Comparison of ENCODE assay signal across 9 cellular contexts in the genomic region with DNA sequence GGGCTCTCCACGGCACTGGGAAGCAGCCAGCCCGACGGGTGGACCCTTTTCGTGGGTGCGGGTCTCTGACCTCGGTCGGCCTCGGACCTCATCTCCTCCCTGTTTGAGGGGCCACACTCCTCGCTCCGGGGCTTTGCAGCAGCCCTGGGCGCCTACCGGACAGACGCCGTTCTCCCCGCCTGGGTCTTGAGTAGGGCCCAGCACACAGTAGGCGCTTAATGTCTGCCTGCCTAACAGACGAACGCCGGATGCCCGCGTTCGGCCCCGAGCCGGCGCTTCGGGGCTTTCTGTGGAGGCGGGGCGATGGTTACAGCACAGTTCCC. TPM values are rescaled to one million over a fixed set of nuclear protein-coding genes. Genes with fewer than 3 reads are reported as not detected.
DNase-seq lines count a peak whose midpoint lies in the region; ATAC-seq and TF ChIP-seq lines count a peak whose summit lies in the region.
"Had no signal": no experiment of that assay in that cellular context is flagged by ENCODE, and none has a peak within 500 bp of the region (broad histone marks: within the 10 kb centered on the region; RNA-seq: fewer than 3 reads in every experiment).

No MANE protein-coding gene starts in this region.

- 0% methylated on average over 3 to 26 of the region's 28 CpGs for WGBS in testis, 2 donors

- TF ChIP-seq CTCF in BE2C (IDR thresholded peaks at IDR 0.05; ENCODE audit: low read depth, low read length) (no peak), testis (IDR thresholded peaks at IDR 0.05) (no peak)

- peak overlapping the region; percentile 92 to 100 for H3K27ac Mint-ChIP-seq in activated naive CD4-positive, alpha-beta T cell treated with anti-CD3 and anti-CD28 coated beads, Interleukin-2, amount 50 U/mL, for 72 hours
- peak overlapping the region; percentile 96 to 99 (median 98) for H3K27ac Mint-ChIP-seq in immature natural killer cell

- H3K9me3 ChIP-seq in BE2C (no peaks in the 10 kb centered on the region), testis (no peaks in the 10 kb centered on the region)

- no peak for TF ChIP-seq POLR2A in testis (IDR thresholded peaks at IDR 0.05)

- peaks cover 21 to 30% of the 10 kb centered on the region in 2 donors for H3K36me3 Mint-ChIP-seq in activated naive CD4-positive, alpha-beta T cell treated with anti-CD3 and anti-CD28 coated beads, Interleukin-2, amount 50 U/mL, for 72 hours
- no peaks in the 10 kb centered on the region for H3K36me3 Mint-ChIP-seq in immature natural killer cell

- peaks cover 0 to 4% of the 10 kb centered on the region in 2 donors for H3K9me3 Mint-ChIP-seq in activated naive CD4-positive, alpha-beta T cell treated with anti-CD3 and anti-CD28 coated beads, Interleukin-2, amount 50 U/mL, for 72 hours
- no peaks in the 10 kb centered on the region for H3K9me3 Mint-ChIP-seq in immature natural killer cell

- peaks cover 8 to 13% (median 9%) of the 10 kb centered on the region in 3 donors for H3K27me3 Mint-ChIP-seq in immature natural killer cell (ENCODE audit: low read depth in 3 of 3)

- no peaks in the 10 kb centered on the region for H3K27me3 ChIP-seq in BE2C
- H3K27me3 ChIP-seq in testis, result no peaks in the 10 kb centered on the region

- ATAC-seq in HG02588 (IDR thresholded peaks at IDR 0.05; ENCODE audit: unreplicated experiment), result peak; percentile 12
- ATAC-seq in activated naive CD4-positive, alpha-beta T cell treated with anti-CD3 and anti-CD28 coated beads, Interleukin-2, amount 50 U/mL, for 72 hours, result peak; percentile 5 to 38

- peaks cover 42 to 56% of the 10 kb centered on the region in 2 donors for H3K4me1 Mint-ChIP-seq in immature natural killer cell

- H3K4me3 ChIP-seq in BE2C (ENCODE audit: low read depth, low read length) (peak overlapping the region; percentile 99), testis (peak overlapping the region; percentile 96 to 97)

- intact Hi-C loops in testis (cut with DNase I; ENCODE audit: low total_unique reads) (loop anchor here (10.0 kb wide), 1 partner anchor 115 kb away; no protein-coding TSS in a partner anchor), posterior vena cava (cut with DNase I) (no loop called here)

- H3K27ac ChIP-seq in testis, result peak overlapping the region; percentile 86 to 93

- no peak for DNase-seq in BE2C
- no peak for DNase-seq in activated naive CD4-positive, alpha-beta T cell treated with anti-CD3 and anti-CD28 coated beads, Interleukin-2, amount 50 U/mL, for 72 hours (ENCODE audit: low spot score in 2 of 2)
- DNase-seq in immature natural killer cell, result no peak
- no peak for DNase-seq in testis
- no peak for DNase-seq in posterior vena cava (ENCODE audit: low spot score)
- DNase-seq in NCI-H226, result no peak
- DNase-seq in NCI-H187 treated with DMSO at 0.1 percent for 48 hours (lab: John Stamatoyannopoulos, UW), result no peak

- H3K4me3 Mint-ChIP-seq in immature natural killer cell, result peak overlapping the region; percentile 98 to 100 (median 99)

- H3K4me1 ChIP-seq in BE2C, result no peaks in the 10 kb centered on the region; the same call in 1 of the 2 replicates
- H3K4me1 ChIP-seq in testis, result peaks cover 21% of the 10 kb centered on the region

- H3K36me3 ChIP-seq in BE2C, result no peaks in the 10 kb centered on the region
- no peaks in the 10 kb centered on the region for H3K36me3 ChIP-seq in testis (ENCODE audit: low read depth, missing control alignments)

RNA-seq across cellular contexts. Expression of a gene that starts 0.8 kb away (rescaled TPM):
- polyA plus RNA-seq in BE2C (2012; ENCODE audit: insufficient read depth, insufficient read length, low read depth), result 145 TPM
- total RNA-seq in activated naive CD4-positive, alpha-beta T cell treated with anti-CD3 and anti-CD28 coated beads, Interleukin-2, amount 50 U/mL, for 72 hours, result 100 to 1,000 TPM; 104 to 194 TPM
- polyA plus RNA-seq in immature natural killer cell (10 to 100 TPM; 31.0 to 52.7 (median 41.0) TPM), testis (ENCODE audit: insufficient read depth, low read depth, low replicate concordance) (66.9 TPM)
- total RNA-seq in testis (100 to 1,000 TPM; 109 to 117 TPM), posterior vena cava (10 to 100 TPM; 25.9 to 27.9 TPM)

RNA-seq across cellular contexts. Expression of a gene that starts 31.8 kb away (rescaled TPM):
- polyA plus RNA-seq in BE2C (2012; ENCODE audit: insufficient read depth, insufficient read length, low read depth), result 5.6 TPM
- total RNA-seq in activated naive CD4-positive, alpha-beta T cell treated with anti-CD3 and anti-CD28 coated beads, Interleukin-2, amount 50 U/mL, for 72 hours, result 1 to 10 TPM; 2.4 to 9.3 TPM
- polyA plus RNA-seq in immature natural killer cell (not detected), testis (ENCODE audit: insufficient read depth, low read depth, low replicate concordance) (2.1 TPM)
- total RNA-seq in testis (1 to 10 TPM; 2.4 to 2.6 TPM), posterior vena cava (1 to 10 TPM in 1 of 2 donors, under 1 TPM in 1; 0.51 to 2.8 TPM)

RNA-seq across cellular contexts. Expression of a gene that starts 51.5 kb away (rescaled TPM):
- not detected for polyA plus RNA-seq in BE2C (2012; ENCODE audit: insufficient read depth, insufficient read length, low read depth)
- total RNA-seq in activated naive CD4-positive, alpha-beta T cell treated with anti-CD3 and anti-CD28 coated beads, Interleukin-2, amount 50 U/mL, for 72 hours, result under 1 TPM in 1 of 2 donors, not detected in 1; 0.48 TPM
- polyA plus RNA-seq in immature natural killer cell (1 to 10 TPM in 2 of 3 donors, not detected in 1; 1.6 to 1.8 TPM), testis (ENCODE audit: insufficient read depth, low read depth, low replicate concordance) (12.6 TPM)
- total RNA-seq in testis (1 to 10 TPM; 4.3 to 9.7 TPM), posterior vena cava (not detected)
- total RNA-seq: myocyte had no signal
